8 cellular contexts compared by ENCODE assay signal in genomic region chr9:101530076-101530711, GRCh38. TPM values are rescaled to one million over a fixed set of nuclear protein-coding genes. Genes with fewer than 3 reads are reported as not detected.
DNase-seq lines count a peak whose midpoint lies in the region; ATAC-seq and TF ChIP-seq lines count a peak whose summit lies in the region.
"Had no signal": no experiment of that assay in that cellular context is flagged by ENCODE, and none has a peak within 500 bp of the region (broad histone marks: within the 10 kb centered on the region; RNA-seq: fewer than 3 reads in every experiment).

No MANE protein-coding gene starts in this region.

- intact Hi-C loops in left ventricle myocardium inferior (cut with micrococcal nuclease) (loop anchor here (5.0 to 10.0 kb wide), 2 partner anchors 73 to 125 kb away; no protein-coding TSS in a partner anchor), gastrocnemius medialis (cut with DNase I; ENCODE audit: low total_unique reads) (loop anchor here (1.0 to 10.0 kb wide), 2 partner anchors 71 to 1705 kb away; partner anchors contain the start of gene NR4A3)

- in situ Hi-C loops in GM13976 (cut with MboI; ENCODE audit: low sequenced_read_pairs, unreplicated experiment) (no loop called here), gastrocnemius medialis (cut with MboI; ENCODE audit: low sequenced_read_pairs in 4 of 4) (loop anchor here in 3 of 4 donors (5.0 kb wide), 2 partner anchors 73 to 133 kb away; partner anchors contain the start of genes MRPL50 (in 2 of the 3) and ZNF189 (in 2 of the 3))

- ATAC-seq in HG02642 (IDR thresholded peaks at IDR 0.05; ENCODE audit: poor library complexity, unreplicated experiment) = peak; percentile 40
- ATAC-seq in activated naive CD8-positive, alpha-beta T cell treated with anti-CD3 and anti-CD28 coated beads, Interleukin-2, amount 50 U/mL, for 24 hours = peak; percentile 44
- ATAC-seq in gastrocnemius medialis = peak in 1 of 2 donors; percentile 39

- peaks cover 18% of the 10 kb centered on the region for H3K4me1 Mint-ChIP-seq in activated naive CD8-positive, alpha-beta T cell treated with anti-CD3 and anti-CD28 coated beads, Interleukin-2, amount 50 U/mL, for 24 hours

- TF ChIP-seq CTCF in GM13976 (IDR thresholded peaks at IDR 0.05; ENCODE audit: borderline replicate concordance, control extremely low read depth, extremely low read depth, insufficient read depth, missing control alignments) = peak; percentile 79
- TF ChIP-seq CTCF in SU-DHL-6 (IDR thresholded peaks at IDR 0.05; ENCODE audit: insufficient read depth, low read length, poor library complexity, severe bottlenecking) = peak; percentile 48
- peak; percentile 87 for TF ChIP-seq CTCF in left ventricle myocardium inferior (IDR thresholded peaks at IDR 0.05; ENCODE audit: borderline replicate concordance)
- TF ChIP-seq CTCF in gastrocnemius medialis (IDR thresholded peaks at IDR 0.05 in 4 of 5, conservative IDR thresholded peaks at IDR 0.05 in 1 of 5) = peak; percentile 67 to 90 (median 76)

- H3K4me3 ChIP-seq in SU-DHL-6 (ENCODE audit: insufficient read depth, low read length, poor library complexity, severe bottlenecking) = no peak overlapping the region
- no peak overlapping the region for H3K4me3 ChIP-seq in left ventricle myocardium inferior
- no peak overlapping the region for H3K4me3 ChIP-seq in gastrocnemius medialis
- H3K4me3 ChIP-seq: skin epidermis had no signal

- H3K27ac Mint-ChIP-seq in activated naive CD8-positive, alpha-beta T cell treated with anti-CD3 and anti-CD28 coated beads, Interleukin-2, amount 50 U/mL, for 24 hours = no peak overlapping the region

- no peak overlapping the region for H3K9ac ChIP-seq in SU-DHL-6 (ENCODE audit: low read length)

- H4K20me1 ChIP-seq in SU-DHL-6 (ENCODE audit: low read depth, low read length) = no peaks in the 10 kb centered on the region

- H2AFZ ChIP-seq in SU-DHL-6 (ENCODE audit: low read depth, low read length, severe bottlenecking) = no peak overlapping the region

- H3K27me3 ChIP-seq in SU-DHL-6 (ENCODE audit: low read length) = no peaks in the 10 kb centered on the region
- no peaks in the 10 kb centered on the region for H3K27me3 ChIP-seq in left ventricle myocardium inferior (ENCODE audit: low read depth)
- H3K27me3 ChIP-seq in gastrocnemius medialis = no peaks in the 10 kb centered on the region

- peaks cover 13% of the 10 kb centered on the region for H3K79me2 ChIP-seq in SU-DHL-6 (ENCODE audit: insufficient read depth, low read length)

- peak; percentile 64 for DNase-seq in GM13976 (ENCODE audit: low spot score)
- DNase-seq in NCI-H1105 treated with DMSO at 0.1 percent for 48 hours (lab: John Stamatoyannopoulos, UW) = peak; percentile 66
- peak; percentile 65 for DNase-seq in activated naive CD8-positive, alpha-beta T cell treated with anti-CD3 and anti-CD28 coated beads, Interleukin-2, amount 50 U/mL, for 24 hours
- peak; percentile 41 for DNase-seq in left ventricle myocardium inferior
- DNase-seq in gastrocnemius medialis = peak; percentile 23 to 48

- peaks cover 8% of the 10 kb centered on the region for H3K27me3 Mint-ChIP-seq in activated naive CD8-positive, alpha-beta T cell treated with anti-CD3 and anti-CD28 coated beads, Interleukin-2, amount 50 U/mL, for 24 hours

- no peaks in the 10 kb centered on the region for H3K9me2 ChIP-seq in SU-DHL-6 (replicated peaks; ENCODE audit: insufficient read depth, low read length)

- H3K36me3 ChIP-seq in SU-DHL-6 (ENCODE audit: low read length) = no peaks in the 10 kb centered on the region
- no peaks in the 10 kb centered on the region for H3K36me3 ChIP-seq in left ventricle myocardium inferior
- H3K36me3 ChIP-seq in gastrocnemius medialis = peaks cover 0 to under 1% of the 10 kb centered on the region in 2 donors

- no peaks in the 10 kb centered on the region for H3F3A ChIP-seq in SU-DHL-6 (ENCODE audit: insufficient read depth)

- no peaks in the 10 kb centered on the region for H3K9me3 Mint-ChIP-seq in activated naive CD8-positive, alpha-beta T cell treated with anti-CD3 and anti-CD28 coated beads, Interleukin-2, amount 50 U/mL, for 24 hours

- H3K27ac ChIP-seq in SU-DHL-6 (ENCODE audit: low read depth, low read length) (no peak overlapping the region), left ventricle myocardium inferior (replicated peaks) (no peak overlapping the region), gastrocnemius medialis (no peak overlapping the region)
- H3K27ac ChIP-seq: skin epidermis had no signal

- no peak overlapping the region for H3K4me2 ChIP-seq in SU-DHL-6 (ENCODE audit: low read depth, low read length, poor library complexity, severe bottlenecking)

- H3K4me3 Mint-ChIP-seq in activated naive CD8-positive, alpha-beta T cell treated with anti-CD3 and anti-CD28 coated beads, Interleukin-2, amount 50 U/mL, for 24 hours = no peak overlapping the region

- TF ChIP-seq POLR2A in gastrocnemius medialis (IDR thresholded peaks at IDR 0.05) = no peak

- peaks cover under 1% of the 10 kb centered on the region for H3K36me3 Mint-ChIP-seq in activated naive CD8-positive, alpha-beta T cell treated with anti-CD3 and anti-CD28 coated beads, Interleukin-2, amount 50 U/mL, for 24 hours (ENCODE audit: low read depth)

- no peaks in the 10 kb centered on the region for H3K9me3 ChIP-seq in SU-DHL-6 (ENCODE audit: insufficient read depth, low read length)
- H3K9me3 ChIP-seq in left ventricle myocardium inferior (replicated peaks) = no peaks in the 10 kb centered on the region
- H3K9me3 ChIP-seq in gastrocnemius medialis = no peaks in the 10 kb centered on the region

- peaks cover 20% of the 10 kb centered on the region for H3K4me1 ChIP-seq in left ventricle myocardium inferior
- peaks cover 14 to 15% of the 10 kb centered on the region in 2 donors for H3K4me1 ChIP-seq in gastrocnemius medialis

RNA-seq across cellular contexts. Expression of gene RNF20, which starts 3.5 kb away (rescaled TPM):
- 55.4 TPM for total RNA-seq in left ventricle myocardium inferior
- total RNA-seq in gastrocnemius medialis = 10 to 100 TPM; 26.6 to 34.4 (median 29.7) TPM
